14 cellular contexts compared by ENCODE assay signal in the genomic region with DNA sequence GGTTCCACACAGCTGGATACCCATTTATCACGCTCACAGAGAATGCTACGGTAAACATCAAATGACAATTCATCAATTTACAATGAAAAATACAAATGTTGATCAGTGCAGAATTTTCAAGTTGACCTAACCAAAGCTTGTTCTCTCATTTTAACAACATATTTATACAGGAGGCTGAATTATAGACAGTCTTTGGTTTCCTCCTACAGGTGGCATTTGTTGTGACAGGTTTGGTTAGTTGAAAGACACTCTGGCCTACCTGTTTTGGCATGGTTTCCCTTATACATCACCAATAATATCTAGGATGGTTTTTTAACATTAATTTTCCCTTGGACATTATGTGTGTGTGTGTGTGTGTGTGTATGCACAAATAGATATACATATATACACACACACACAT.
DNase-seq lines count a peak whose midpoint lies in the region; ATAC-seq and TF ChIP-seq lines count a peak whose summit lies in the region.
"Had no signal": no experiment of that assay in that cellular context is flagged by ENCODE, and none has a peak within 500 bp of the region (broad histone marks: within the 10 kb centered on the region; RNA-seq: fewer than 3 reads in every experiment).

No MANE protein-coding gene starts in this region.

- H3K9me3 ChIP-seq in RWPE2 (ENCODE audit: severe bottlenecking) (no peaks in the 10 kb centered on the region), suprapubic skin (no peaks in the 10 kb centered on the region)
- H3K9me3 ChIP-seq: Peyer's patch had no signal

- H3K4me3 ChIP-seq in RWPE2 (ENCODE audit: severe bottlenecking) (no peak overlapping the region), suprapubic skin (no peak overlapping the region)
- H3K4me3 ChIP-seq: Peyer's patch had no signal

- WGBS in suprapubic skin, result 78% methylated on average over 2 of the region's 2 CpGs

- H3K27me3 ChIP-seq in RWPE2 (ENCODE audit: insufficient read depth, poor library complexity, severe bottlenecking) (peaks cover 28% of the 10 kb centered on the region), suprapubic skin (no peaks in the 10 kb centered on the region)
- H3K27me3 ChIP-seq: Peyer's patch had no signal

- H3K27ac ChIP-seq in RWPE2 (ENCODE audit: poor library complexity, severe bottlenecking) (no peak overlapping the region), suprapubic skin (no peak overlapping the region)
- H3K27ac ChIP-seq: Peyer's patch had no signal

- DNase-seq in COR-L47 (lab: John Stamatoyannopoulos, UW), result peak; percentile 22
- DNase-seq in RWPE2 (ENCODE audit: low spot score), result no peak
- DNase-seq in iPS DF 19.7 (ENCODE audit: low read depth, low spot score), result peak; percentile 9
- no peak for DNase-seq in suprapubic skin (ENCODE audit: low spot score in 2 of 2)
- no peak for DNase-seq in germinal center (ENCODE audit: low spot score)
- DNase-seq in COLO668 (lab: John Stamatoyannopoulos, UW; ENCODE audit: unreplicated experiment), result no peak
- DNase-seq in sciatic nerve (ENCODE audit: low spot score), result no peak
- DNase-seq: activated CD4-positive, alpha-beta T cell treated with anti-CD3 and anti-CD28 coated beads for 48 hours; activated naive CD8-positive, alpha-beta T cell treated with anti-CD3 and anti-CD28 coated beads, Interleukin-2, amount 10 ng/mL, durations not matched to agents 7 days and 5 days; activated T-cell treated with anti-CD3 and anti-CD28 coated beads, Interleukin-2, amount 50 U/mL, for 1 hour; left colon; NCI-H2171 treated with DMSO at 0.1 percent for 48 hours; Peyer's patch had no signal

- H3K36me3 ChIP-seq in RWPE2 (ENCODE audit: low read depth), result no peaks in the 10 kb centered on the region
- H3K36me3 ChIP-seq in suprapubic skin, result no peaks in the 10 kb centered on the region
- H3K36me3 ChIP-seq: Peyer's patch had no signal

- no peak for TF ChIP-seq POLR2A in suprapubic skin (IDR thresholded peaks at IDR 0.05)

- intact Hi-C loops in sciatic nerve (cut with DNase I), result no loop called here

- TF ChIP-seq CTCF in RWPE2 (IDR thresholded peaks at IDR 0.05; ENCODE audit: poor library complexity, severe bottlenecking) (peak; percentile 22), suprapubic skin (IDR thresholded peaks at IDR 0.05) (no peak)

- no peaks in the 10 kb centered on the region for H3K4me1 ChIP-seq in RWPE2 (ENCODE audit: insufficient read depth, poor library complexity, severe bottlenecking)
- H3K4me1 ChIP-seq in suprapubic skin, result no peaks in the 10 kb centered on the region
- H3K4me1 ChIP-seq: Peyer's patch had no signal

- TF ChIP-seq EP300 in suprapubic skin (IDR thresholded peaks at IDR 0.05), result no peak

- ATAC-seq in HG03175 (IDR thresholded peaks at IDR 0.05; ENCODE audit: unreplicated experiment), result peak; percentile 41
- peak; percentile 42; the same call in 1 of the 3 replicates for ATAC-seq in RWPE2 (ENCODE audit: low read depth)
- no peak for ATAC-seq in sciatic nerve
- ATAC-seq: left colon had no signal

Comparison
In these comparisons a context has a peak if more than half of its experiments do, and no peak if none do; other contexts are left out.
1. DNase-seq: peak in COR-L47 (single experiment) and iPS DF 19.7 (single experiment); none in RWPE2 (single experiment), suprapubic skin (0 of 2), germinal center (single experiment), COLO668 (single experiment) and sciatic nerve (single experiment).